ENCODE assay signal across 11 cellular contexts in the genomic region with DNA sequence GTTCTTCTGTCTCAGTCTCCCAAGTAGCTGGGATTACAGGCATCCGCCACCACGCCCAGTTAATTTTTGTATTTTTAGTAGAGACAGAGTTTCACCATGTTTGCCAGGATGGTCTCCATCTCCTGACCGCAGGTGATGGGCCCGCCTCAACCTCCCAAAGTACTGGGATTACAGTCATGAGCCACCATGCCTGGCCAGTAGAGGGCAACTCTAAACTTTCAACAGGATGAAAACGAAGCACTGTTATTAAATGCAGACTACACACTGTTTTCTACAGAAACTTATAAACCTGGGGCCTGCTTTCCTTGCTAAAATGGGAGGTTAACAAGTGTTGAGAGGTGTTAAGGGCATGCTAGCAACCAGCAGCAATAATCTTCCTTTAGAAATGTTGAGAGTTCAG. TPM values are rescaled to one million over a fixed set of nuclear protein-coding genes. Genes with fewer than 3 reads are reported as not detected.
DNase-seq lines count a peak whose midpoint lies in the region; ATAC-seq and TF ChIP-seq lines count a peak whose summit lies in the region.
"Had no signal": no experiment of that assay in that cellular context is flagged by ENCODE, and none has a peak within 500 bp of the region (broad histone marks: within the 10 kb centered on the region; RNA-seq: fewer than 3 reads in every experiment).

No MANE protein-coding gene starts in this region.

- DNase-seq in left ventricle myocardium inferior (no peak), Right ventricle myocardium superior (no peak), RWPE1 (ENCODE audit: low spot score) (no peak), fibroblast of pulmonary artery (ENCODE audit: low read depth) (no peak), upper lobe of right lung (no peak), hepatic stellate cell (ENCODE audit: low spot score) (no peak), NCI-H128 (lab: John Stamatoyannopoulos, UW; ENCODE audit: unreplicated experiment) (no peak)
- DNase-seq: left ventricle myocardium superior, NCI-H2081, T-helper 1 cell had no signal

- POLR2A ChIA-PET in RWPE1 (lab: Yijun Ruan, JAX; ENCODE audit: low non-redundant PET) = no interaction called here

- TF ChIP-seq CTCF in left ventricle myocardium inferior (IDR thresholded peaks at IDR 0.05; ENCODE audit: borderline replicate concordance) (peak; percentile 22), RWPE1 (conservative IDR thresholded peaks at IDR 0.05; ENCODE audit: low read depth) (peak; percentile 24), fibroblast of pulmonary artery (IDR thresholded peaks at IDR 0.05; ENCODE audit: low read length, missing control alignments) (peak; percentile 24), upper lobe of right lung (IDR thresholded peaks at IDR 0.05) (peak; percentile 5)

- H3K27me3 ChIP-seq in left ventricle myocardium inferior (ENCODE audit: low read depth) (no peaks in the 10 kb centered on the region), upper lobe of right lung (no peaks in the 10 kb centered on the region)

- H3K27ac ChIP-seq in left ventricle myocardium inferior (replicated peaks) (no peak overlapping the region), RWPE1 (no peak overlapping the region), upper lobe of right lung (no peak overlapping the region)

- H3K36me3 ChIP-seq in left ventricle myocardium inferior (peaks cover 91% of the 10 kb centered on the region), upper lobe of right lung (peaks cover 93% of the 10 kb centered on the region)

- H3K4me3 ChIP-seq in left ventricle myocardium inferior (no peak overlapping the region), fibroblast of pulmonary artery (replicated peaks; ENCODE audit: low read depth, low read length) (no peak overlapping the region), upper lobe of right lung (no peak overlapping the region)

- CTCF ChIA-PET in RWPE1 (lab: Yijun Ruan, JAX) = no interaction called here

- H3K4me1 ChIP-seq in left ventricle myocardium inferior (peaks cover 25% of the 10 kb centered on the region), upper lobe of right lung (no peaks in the 10 kb centered on the region)

- intact Hi-C loops in left ventricle myocardium inferior (cut with micrococcal nuclease) (no loop called here), Right ventricle myocardium superior (cut with DNase I) (no loop called here), upper lobe of right lung (cut with DNase I) (no loop called here)

- no peak for ATAC-seq in Right ventricle myocardium superior (ENCODE audit: poor library complexity)
- no peak for ATAC-seq in upper lobe of right lung
- ATAC-seq in GM18873 (IDR thresholded peaks at IDR 0.05; ENCODE audit: low FRiP score, unreplicated experiment) = no peak
- ATAC-seq: left ventricle myocardium superior had no signal

- H3K9me3 ChIP-seq in left ventricle myocardium inferior (replicated peaks) (no peaks in the 10 kb centered on the region), upper lobe of right lung (no peaks in the 10 kb centered on the region)

RNA-seq across cellular contexts. Expression of a gene that starts 7.6 kb away (rescaled TPM):
- total RNA-seq in left ventricle myocardium inferior = 52.9 TPM
- 62.0 TPM for total RNA-seq in Right ventricle myocardium superior
- 148 TPM for total RNA-seq in upper lobe of right lung

RNA-seq across cellular contexts. Expression of a gene that starts 8.3 kb away (rescaled TPM):
- 45.3 TPM for total RNA-seq in left ventricle myocardium inferior
- total RNA-seq in Right ventricle myocardium superior = 47.7 TPM
- 55.8 TPM for total RNA-seq in upper lobe of right lung

RNA-seq across cellular contexts. Expression of a gene that starts 9.5 kb away (rescaled TPM):
- total RNA-seq in left ventricle myocardium inferior (10.2 TPM), Right ventricle myocardium superior (11.1 TPM), upper lobe of right lung (37.3 TPM)

RNA-seq across cellular contexts. Expression of a gene that starts 30.8 kb away (rescaled TPM):
- total RNA-seq in left ventricle myocardium inferior = 12.3 TPM
- total RNA-seq in Right ventricle myocardium superior = 12.4 TPM
- total RNA-seq in upper lobe of right lung = 35.7 TPM

RNA-seq across cellular contexts. Expression of a gene that starts 43.3 kb away (rescaled TPM):
- 35.7 TPM for total RNA-seq in left ventricle myocardium inferior
- total RNA-seq in Right ventricle myocardium superior = 36.3 TPM
- total RNA-seq in upper lobe of right lung = 27.7 TPM
